ENCODE assay signal across 24 cellular contexts in the genomic region with DNA sequence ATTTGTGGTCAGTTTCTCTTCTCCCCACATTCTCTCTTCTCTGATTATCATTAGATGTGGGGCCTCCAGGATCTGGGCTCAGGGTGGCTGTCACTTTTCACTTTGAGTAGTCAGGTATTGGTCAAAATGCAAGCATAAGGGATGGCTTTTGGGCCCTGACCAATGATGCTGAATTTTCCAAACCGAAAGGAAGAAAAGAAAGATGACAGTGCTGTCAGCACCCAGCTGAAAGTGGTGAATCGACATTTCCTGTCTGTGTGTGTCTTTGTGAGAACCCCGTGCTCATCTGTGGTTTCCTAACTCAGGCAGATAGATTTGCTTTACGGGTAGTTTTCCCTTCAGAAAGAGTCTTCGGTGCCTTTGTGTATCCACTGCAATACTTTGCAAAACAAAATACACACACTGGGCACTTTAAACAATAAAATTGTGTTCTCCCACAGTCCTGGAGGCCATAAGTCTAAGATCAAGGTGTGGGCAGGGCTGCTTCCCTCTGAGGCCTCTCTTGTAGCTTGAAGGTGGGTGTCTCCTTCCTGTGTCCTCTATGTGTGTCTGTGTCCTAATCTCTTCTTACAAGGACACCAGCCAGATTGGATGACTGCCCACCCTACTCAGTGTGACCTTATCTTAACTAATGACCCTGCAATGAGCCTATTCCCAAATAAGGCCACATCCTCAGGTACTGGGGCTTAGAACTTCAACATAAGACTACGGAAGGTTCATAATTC.
A peak's percentile ranks its signal among the peaks of the same experiment; 100 is the strongest.
DNase-seq lines count a peak whose midpoint lies in the region; ATAC-seq and TF ChIP-seq lines count a peak whose summit lies in the region.
"Had no signal": no experiment of that assay in that cellular context is flagged by ENCODE, and none has a peak within 500 bp of the region (broad histone marks: within the 10 kb centered on the region; RNA-seq: fewer than 3 reads in every experiment).

No MANE protein-coding gene starts in this region.

- peaks cover 4% of the 10 kb centered on the region for H3K4me1 ChIP-seq in CD8-positive, alpha-beta memory T cell (ENCODE audit: insufficient read depth, low read length)
- H3K4me1 ChIP-seq: esophagus muscularis mucosa, gastrocnemius medialis had no signal

- POLR2A ChIA-PET in CD8-positive, alpha-beta memory T cell (lab: Charles Lee), result no interaction called here

- CTCF ChIA-PET in CD8-positive, alpha-beta memory T cell (lab: Charles Lee), result no interaction called here

- H3K36me3 ChIP-seq in CD8-positive, alpha-beta memory T cell (ENCODE audit: insufficient read depth, low read length), result no peaks in the 10 kb centered on the region
- H3K36me3 ChIP-seq in brain microvascular endothelial cell (replicated peaks), result no peaks in the 10 kb centered on the region
- H3K36me3 ChIP-seq: esophagus muscularis mucosa, gastrocnemius medialis, neutrophil had no signal

- no peaks in the 10 kb centered on the region for H3K27me3 ChIP-seq in CD8-positive, alpha-beta memory T cell (ENCODE audit: insufficient read depth, low read length, poor library complexity, severe bottlenecking)
- no peaks in the 10 kb centered on the region for H3K27me3 ChIP-seq in brain microvascular endothelial cell (replicated peaks)
- H3K27me3 ChIP-seq: gastrocnemius medialis, neutrophil had no signal

- ATAC-seq in left colon, result no peak
- ATAC-seq: gastrocnemius medialis had no signal

- peaks cover 5 to 28% (median 19%) of the 10 kb centered on the region in 5 donors for H3K9me3 Mint-ChIP-seq in CD8-positive, alpha-beta memory T cell
- peaks cover 22% of the 10 kb centered on the region for H3K9me3 Mint-ChIP-seq in T-helper 1 cell treated with Interleukin-12 subunit alpha and Interleukin-12 subunit beta and Interleukin-4 antibody, amounts not matched to agents 30 μg/mL and 1 μg/mL, for 36 hours

- TF ChIP-seq CTCF in brain microvascular endothelial cell (IDR thresholded peaks at IDR 0.05; ENCODE audit: low read depth, low read length, missing control alignments), result no peak

- H3K9me3 ChIP-seq in CD8-positive, alpha-beta memory T cell (ENCODE audit: low read length), result no peaks in the 10 kb centered on the region
- H3K9me3 ChIP-seq: gastrocnemius medialis, neutrophil had no signal

- peak; percentile 4 for DNase-seq in activated CD4-positive, alpha-beta T cell treated with anti-CD3 and anti-CD28 coated beads for 48 hours
- no peak for DNase-seq in activated CD4-positive, alpha-beta T cell treated with anti-CD3 and anti-CD28 coated beads for 4 hours
- DNase-seq in CD8-positive, alpha-beta memory T cell, result no peak
- DNase-seq in brain microvascular endothelial cell (peak; percentile 71), left colon (no peak), NCI-H187 treated with DMSO at 0.1 percent for 48 hours (lab: John Stamatoyannopoulos, UW) (no peak), cerebellar nuclear complex (lab: John Stamatoyannopoulos, UW) (no peak)
- DNase-seq: 8988T; activated gamma-delta T cell treated with Interleukin-2 at 50 U/mL for 16 hours; aorta; effector memory CD4-positive, alpha-beta T cell; gastrocnemius medialis; GOT3; NCI-H1694 treated with DMSO at 0.1 percent for 48 hours; NCI-H2227 treated with DMSO at 0.1 percent for 48 hours; NCI-H748 treated with DMSO at 0.1 percent for 48 hours; SIG-M5; stimulated activated CD4-positive, alpha-beta T cell treated with anti-CD3 and anti-CD28 coated beads, Interleukin-4, amount 100 ng/mL, for 4 hours had no signal

- in situ Hi-C loops in brain microvascular endothelial cell (cut with HindIII; ENCODE audit: low pct_ligation_motif_present, low sequenced_read_pairs), result no loop called here

- no peak overlapping the region for H3K4me3 ChIP-seq in CD8-positive, alpha-beta memory T cell (ENCODE audit: low read length)
- H3K4me3 ChIP-seq in brain microvascular endothelial cell (ENCODE audit: low read depth, low read length), result no peak overlapping the region
- H3K4me3 ChIP-seq: esophagus muscularis mucosa, gastrocnemius medialis, skin epidermis had no signal

- H3K27me3 Mint-ChIP-seq in CD8-positive, alpha-beta memory T cell, result peaks cover 10 to 13% of the 10 kb centered on the region in 2 donors
- H3K27me3 Mint-ChIP-seq in T-helper 1 cell treated with Interleukin-12 subunit alpha and Interleukin-12 subunit beta and Interleukin-4 antibody, amounts not matched to agents 30 μg/mL and 1 μg/mL, for 36 hours (ENCODE audit: low read depth), result no peaks in the 10 kb centered on the region
- H3K27me3 Mint-ChIP-seq: type B pancreatic cell had no signal

- peaks cover 0 to 2% (median 0%) of the 10 kb centered on the region in 3 donors for H3K36me3 Mint-ChIP-seq in CD8-positive, alpha-beta memory T cell
- peaks cover 3% of the 10 kb centered on the region for H3K36me3 Mint-ChIP-seq in T-helper 1 cell treated with Interleukin-12 subunit alpha and Interleukin-12 subunit beta and Interleukin-4 antibody, amounts not matched to agents 30 μg/mL and 1 μg/mL, for 36 hours (ENCODE audit: low read depth)
- H3K36me3 Mint-ChIP-seq: type B pancreatic cell had no signal

- H3K4me3 Mint-ChIP-seq in CD8-positive, alpha-beta memory T cell, result peak overlapping the region in 3 of 7 donors; percentile 13 to 57 (median 17)
- peak overlapping the region; percentile 25 for H3K4me3 Mint-ChIP-seq in T-helper 1 cell treated with Interleukin-12 subunit alpha and Interleukin-12 subunit beta and Interleukin-4 antibody, amounts not matched to agents 30 μg/mL and 1 μg/mL, for 36 hours
- H3K4me3 Mint-ChIP-seq: type B pancreatic cell had no signal

- H3K27ac ChIP-seq in CD8-positive, alpha-beta memory T cell (ENCODE audit: low read depth, low read length), result no peak overlapping the region
- peak overlapping the region; percentile 68 for H3K27ac ChIP-seq in brain microvascular endothelial cell
- H3K27ac ChIP-seq: C4-2B, esophagus muscularis mucosa, gastrocnemius medialis, neutrophil, skin epidermis had no signal

- H3K4me1 Mint-ChIP-seq in CD8-positive, alpha-beta memory T cell, result peaks cover 0 to 8% (median 4%) of the 10 kb centered on the region in 3 donors
- H3K4me1 Mint-ChIP-seq in T-helper 1 cell treated with Interleukin-12 subunit alpha and Interleukin-12 subunit beta and Interleukin-4 antibody, amounts not matched to agents 30 μg/mL and 1 μg/mL, for 36 hours (ENCODE audit: low read depth), result peaks cover 11% of the 10 kb centered on the region

- intact Hi-C loops in left colon (cut with DNase I, micrococcal nuclease), result no loop called here

- peak overlapping the region in 5 of 8 donors; percentile 25 to 73 (median 60) for H3K27ac Mint-ChIP-seq in CD8-positive, alpha-beta memory T cell
- peak overlapping the region; percentile 73 for H3K27ac Mint-ChIP-seq in T-helper 1 cell treated with Interleukin-12 subunit alpha and Interleukin-12 subunit beta and Interleukin-4 antibody, amounts not matched to agents 30 μg/mL and 1 μg/mL, for 36 hours
- H3K27ac Mint-ChIP-seq: type B pancreatic cell had no signal

Comparison
In these comparisons a context has a peak if more than half of its experiments do, and no peak if none do; other contexts are left out.
1. DNase-seq: peak in activated CD4-positive, alpha-beta T cell treated with anti-CD3 and anti-CD28 coated beads for 48 hours (single experiment) and brain microvascular endothelial cell (single experiment); none in activated CD4-positive, alpha-beta T cell treated with anti-CD3 and anti-CD28 coated beads for 4 hours (0 of 2), CD8-positive, alpha-beta memory T cell (0 of 5), left colon (0 of 2), NCI-H187 treated with DMSO at 0.1 percent for 48 hours (single experiment) and cerebellar nuclear complex (0 of 2).